In the genomic region with DNA sequence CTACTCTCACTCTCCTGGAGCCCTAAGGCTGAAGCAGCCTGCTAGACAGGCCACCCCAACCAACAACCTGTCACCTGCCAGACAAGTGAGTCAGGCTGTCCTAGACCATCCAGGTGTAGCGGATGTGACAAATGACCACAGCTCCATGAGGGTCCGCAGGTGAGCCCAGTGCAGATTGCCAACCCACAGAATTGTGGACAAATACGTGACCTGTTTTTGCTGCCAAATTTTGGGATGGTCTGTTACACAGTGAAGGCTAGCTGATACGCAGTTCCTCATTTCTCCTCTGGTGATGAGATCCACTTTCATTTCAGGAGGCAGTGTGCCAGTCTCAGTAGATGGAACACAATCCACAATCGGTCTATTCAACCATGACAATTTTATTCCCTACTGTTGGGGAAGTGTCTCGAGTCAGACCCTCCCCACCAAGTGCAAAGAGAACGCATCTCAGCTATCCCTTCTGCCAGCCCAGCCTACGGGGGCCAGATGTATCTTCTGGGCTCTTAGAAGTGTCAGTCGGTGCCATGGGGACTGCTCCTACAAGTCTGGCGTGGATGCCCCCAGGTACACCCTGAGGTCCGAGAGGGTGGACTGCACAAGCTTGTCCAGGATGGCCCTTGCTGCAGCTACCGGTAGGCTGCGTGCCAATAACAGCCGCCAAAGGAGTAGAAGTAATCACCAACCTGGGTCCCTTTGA, we compare ENCODE assay signal across 1 cellular context.
TF ChIP-seq lines count a peak whose summit lies in the region.

No MANE protein-coding gene starts in this region.

TF ChIP-seq in HepG2, 621 proteins besides CTCF, POLR2A, EP300 and RAD21:
- no peak for TF ChIP-seq HMGA1 (CRISPR knock-in tag; conservative IDR thresholded peaks at IDR 0.05)
- peak; percentile 54; the same call in 1 of the 2 replicates for TF ChIP-seq RBAK (CRISPR knock-in tag; IDR thresholded peaks at IDR 0.05)
